1 cellular context compared by ENCODE assay signal in genomic region chr1:107147813-107148212, GRCh38.
TF ChIP-seq lines count a peak whose summit lies in the region.

No MANE protein-coding gene starts in this region.

TF ChIP-seq in HepG2, 621 proteins besides CTCF, POLR2A, EP300 and RAD21 (continued from another document):
- no peak for TF ChIP-seq PRDM10 (CRISPR knock-in tag; IDR thresholded peaks at IDR 0.05; ENCODE audit: low read depth)
- no peak for TF ChIP-seq ZNF367 (CRISPR knock-in tag; IDR thresholded peaks at IDR 0.05; ENCODE audit: borderline replicate concordance)
- TF ChIP-seq ZNF572 (CRISPR knock-in tag; IDR thresholded peaks at IDR 0.05): no peak
- no peak for TF ChIP-seq MAFK (conservative IDR thresholded peaks at IDR 0.05 in 1 of 2, IDR thresholded peaks at IDR 0.05 in 1 of 2; ENCODE audit: low read length in 2 of 2)
- TF ChIP-seq HIVEP1 (CRISPR knock-in tag; IDR thresholded peaks at IDR 0.05): no peak
- TF ChIP-seq EHMT2 (IDR thresholded peaks at IDR 0.05; ENCODE audit: borderline replicate concordance, low read depth, low read length): no peak
- no peak for TF ChIP-seq HDAC1 (CRISPR knock-in tag; IDR thresholded peaks at IDR 0.05)
- no peak for TF ChIP-seq ZNF639 (CRISPR knock-in tag; conservative IDR thresholded peaks at IDR 0.05)
